ENCODE assay signal across 9 cellular contexts in genomic region chrX:2500091-2500680, GRCh38. TPM values are rescaled to one million over a fixed set of nuclear protein-coding genes. Genes with fewer than 3 reads are reported as not detected.
DNase-seq lines count a peak whose midpoint lies in the region; ATAC-seq, FAIRE-seq and TF ChIP-seq lines count a peak whose summit lies in the region.
"Had no signal": no experiment of that assay in that cellular context is flagged by ENCODE, and none has a peak within 500 bp of the region (broad histone marks: within the 10 kb centered on the region; RNA-seq: fewer than 3 reads in every experiment).

No MANE protein-coding gene starts in this region.

- peaks cover 0 to 17% (median 9%) of the 10 kb centered on the region in 4 experiments; a peak in 5 of 7 replicates for H3K4me1 ChIP-seq in H1 (replicated peaks in 1 of 4; ENCODE audit: control insufficient read depth in 3 of 4, insufficient read depth in 4 of 4, low read length in 3 of 4)
- peaks cover 13% of the 10 kb centered on the region for H3K4me1 ChIP-seq in mesodermal cell (ENCODE audit: control insufficient read depth, insufficient read depth, low read length, poor library complexity, severe bottlenecking)
- H3K4me1 ChIP-seq in urinary bladder (ENCODE audit: insufficient read depth): no peaks in the 10 kb centered on the region

- DNase-seq in T-helper 1 cell (no peak), SW480 (ENCODE audit: low spot score) (peak; percentile 7), H1 (ENCODE audit: low read depth in 1 of 2, low spot score in 2 of 2) (peak in 1 of 2 experiments; percentile 75), NCI-H1930 (lab: John Stamatoyannopoulos, UW) (no peak)

- peak overlapping the region; percentile 48 to 83 (median 68); a peak in 6 of 7 replicates for H3K9ac ChIP-seq in H1 (replicated peaks in 1 of 4; ENCODE audit: extremely low read depth in 1 of 4, low read depth in 3 of 4, low read length in 3 of 4)

- peak; percentile 36 for ATAC-seq in HG03039 (IDR thresholded peaks at IDR 0.05; ENCODE audit: unreplicated experiment)

- H2BK20ac ChIP-seq in H1 (ENCODE audit: low read length): no peak overlapping the region

- no peak overlapping the region for H2AFZ ChIP-seq in H1 (ENCODE audit: low read length)

- H3K56ac ChIP-seq in H1 (replicated peaks; ENCODE audit: insufficient read length, low read depth, low read length): no peak overlapping the region

- TF ChIP-seq CTCF in H1 (IDR thresholded peaks at IDR 0.05; ENCODE audit: control extremely low read depth in 1 of 3, insufficient read depth in 1 of 3, low read depth in 1 of 3, low read length in 3 of 3): no peak

- H3K4me1 Mint-ChIP-seq in T-helper 1 cell treated with Interleukin-12 subunit alpha and Interleukin-12 subunit beta and Interleukin-4 antibody, amounts not matched to agents 30 μg/mL and 1 μg/mL, for 36 hours (ENCODE audit: low read depth): peaks cover 27% of the 10 kb centered on the region

- TF ChIP-seq POLR2A in H1 (IDR thresholded peaks at IDR 0.05; ENCODE audit: control extremely low read depth in 1 of 2, low read depth in 2 of 2, low read length in 2 of 2): no peak; a peak in 1 of 3 replicates

- H2BK15ac ChIP-seq in H1 (ENCODE audit: low read length): no peak overlapping the region

- H2BK5ac ChIP-seq in H1 (ENCODE audit: low read depth, low read length): peak overlapping the region; percentile 44; the same call in 1 of the 2 replicates

- H3K36me3 ChIP-seq in H1 (ENCODE audit: control insufficient read depth in 2 of 4, insufficient read depth in 4 of 4, low read length in 3 of 4) (peaks cover 0 to 20% (median 0%) of the 10 kb centered on the region in 4 experiments; a peak in 2 of 8 replicates), mesodermal cell (ENCODE audit: control insufficient read depth, insufficient read depth, low read length) (peaks cover 25% of the 10 kb centered on the region), urinary bladder (ENCODE audit: insufficient read depth) (no peaks in the 10 kb centered on the region)

- H2AK5ac ChIP-seq in H1 (ENCODE audit: low read depth, low read length): no peak overlapping the region; the same call in 1 of the 2 replicates

- TF ChIP-seq EP300 in H1 (IDR thresholded peaks at IDR 0.05; ENCODE audit: borderline replicate concordance in 1 of 2, low read depth in 2 of 2, low read length in 2 of 2): no peak

- POLR2A ChIA-PET in H1 (lab: Charles Lee; ENCODE audit: partially characterized antibody): no interaction called here

- no peak overlapping the region for H3K23ac ChIP-seq in H1 (ENCODE audit: insufficient read length)

- H3K4me3 Mint-ChIP-seq in T-helper 1 cell treated with Interleukin-12 subunit alpha and Interleukin-12 subunit beta and Interleukin-4 antibody, amounts not matched to agents 30 μg/mL and 1 μg/mL, for 36 hours: peak overlapping the region; percentile 83

- H3K9me3 ChIP-seq in H1 (ENCODE audit: insufficient read depth in 2 of 2, low read depth in 1 of 2, low read length in 1 of 2) (no peaks in the 10 kb centered on the region), mesodermal cell (ENCODE audit: control insufficient read depth, low read length) (no peaks in the 10 kb centered on the region)

- CTCF ChIA-PET in H1 (lab: Charles Lee; ENCODE audit: partially characterized antibody): no interaction called here

- peak overlapping the region; percentile 73; the same call in 1 of the 2 replicates for H4K8ac ChIP-seq in H1 (ENCODE audit: extremely low read depth, insufficient read depth, low read length)

- H2BK120ac ChIP-seq in H1 (replicated peaks; ENCODE audit: low read depth, low read length): no peak overlapping the region

- H3K79me2 ChIP-seq in H1 (ENCODE audit: control insufficient read depth in 1 of 2, insufficient read depth in 2 of 2, low read length in 2 of 2): peaks cover 5 to 49% of the 10 kb centered on the region in 2 experiments; a peak in 3 of 4 replicates

- peak overlapping the region; percentile 28 for H4K5ac ChIP-seq in H1 (ENCODE audit: insufficient read length, low read depth, low read length)

- no peak overlapping the region; the same call in none of the 2 replicates for H3K18ac ChIP-seq in H1 (ENCODE audit: extremely low read depth, low read length)

- peaks cover 6% of the 10 kb centered on the region for H3K79me1 ChIP-seq in H1 (ENCODE audit: low read depth, low read length)

- peak overlapping the region; percentile 63 for H3K27ac Mint-ChIP-seq in T-helper 1 cell treated with Interleukin-12 subunit alpha and Interleukin-12 subunit beta and Interleukin-4 antibody, amounts not matched to agents 30 μg/mL and 1 μg/mL, for 36 hours

- H2BK12ac ChIP-seq in H1 (ENCODE audit: low read depth, low read length): no peak overlapping the region

- peak overlapping the region; percentile 60; the same call in 1 of the 2 replicates for H3K27ac ChIP-seq in H1 (ENCODE audit: low read depth, low read length)
- H3K27ac ChIP-seq in mesodermal cell (ENCODE audit: low read depth, low read length, severe bottlenecking): peak overlapping the region; percentile 78
- peak overlapping the region; percentile 87 for H3K27ac ChIP-seq in urinary bladder (ENCODE audit: low read depth)

- TF ChIP-seq RAD21 in H1 (IDR thresholded peaks at IDR 0.05 in 1 of 2, conservative IDR thresholded peaks at IDR 0.05 in 1 of 2; ENCODE audit: low read depth in 2 of 2, low read length in 2 of 2): peak; percentile 27 to 49

- peaks cover 2 to 5% of the 10 kb centered on the region in 2 experiments for H4K20me1 ChIP-seq in H1 (replicated peaks in 1 of 2; ENCODE audit: control insufficient read depth in 1 of 2, insufficient read depth in 2 of 2, low read length in 2 of 2)

- no peak overlapping the region for H3K14ac ChIP-seq in H1 (ENCODE audit: insufficient read length)

- H3K4me3 ChIP-seq in H1 (ENCODE audit: extremely low read depth in 1 of 4, insufficient read depth in 2 of 4, low read depth in 3 of 4, low read length in 4 of 4) (peak overlapping the region; percentile 71 to 96 (median 80)), mesodermal cell (ENCODE audit: extremely low read depth, insufficient read depth, low read length, poor library complexity, severe bottlenecking) (peak overlapping the region; percentile 75), urinary bladder (ENCODE audit: low read depth, low read length) (peak overlapping the region; percentile 98)

- H3K27me3 Mint-ChIP-seq in T-helper 1 cell treated with Interleukin-12 subunit alpha and Interleukin-12 subunit beta and Interleukin-4 antibody, amounts not matched to agents 30 μg/mL and 1 μg/mL, for 36 hours (ENCODE audit: low read depth): no peaks in the 10 kb centered on the region

- H4K91ac ChIP-seq in H1 (replicated peaks; ENCODE audit: insufficient read length, low read length): peak overlapping the region; percentile 88

- H3K27me3 ChIP-seq in H1 (replicated peaks in 1 of 4; ENCODE audit: control insufficient read depth in 3 of 4, extremely low read depth in 1 of 4, insufficient read depth in 3 of 4, low read length in 3 of 4): no peaks in the 10 kb centered on the region

- WGBS in H1 (ENCODE audit: extremely low coverage in 1 of 2, insufficient coverage in 1 of 2, insufficient read length in 1 of 2, insufficient replicate concordance in 2 of 2, low coverage in 1 of 2, low lambda C conversion rate in 2 of 2, missing lambda C conversion rate in 1 of 2), 2 experiments: 4% methylated on average over 20 of the region's 54 CpGs; no CpG with 5 or more reads in 1 of the 2 experiments
- 0 to 3% methylated on average over 10 to 23 of the region's 54 CpGs for WGBS in mesodermal cell (ENCODE audit: insufficient coverage in 2 of 2), 2 experiments
- WGBS in urinary bladder: under 1% methylated on average over 54 of the region's 54 CpGs

- H3K36me3 Mint-ChIP-seq in T-helper 1 cell treated with Interleukin-12 subunit alpha and Interleukin-12 subunit beta and Interleukin-4 antibody, amounts not matched to agents 30 μg/mL and 1 μg/mL, for 36 hours (ENCODE audit: low read depth): peaks cover 6% of the 10 kb centered on the region

- peak overlapping the region; percentile 53 to 77 for H3K4me2 ChIP-seq in H1 (ENCODE audit: insufficient read depth in 1 of 2, low read depth in 2 of 2, low read length in 2 of 2)

- no peak for FAIRE-seq in H1 (lab: Jason Lieb, UNC)
- FAIRE-seq: A204.1 had no signal

- peaks cover 4% of the 10 kb centered on the region; the same call in 1 of the 2 replicates for H3K23me2 ChIP-seq in H1 (ENCODE audit: low read depth, low read length)

- no peak overlapping the region for H3K4ac ChIP-seq in H1 (replicated peaks; ENCODE audit: insufficient read length, low read depth, low read length)

- H3K9me3 Mint-ChIP-seq in T-helper 1 cell treated with Interleukin-12 subunit alpha and Interleukin-12 subunit beta and Interleukin-4 antibody, amounts not matched to agents 30 μg/mL and 1 μg/mL, for 36 hours: no peaks in the 10 kb centered on the region

TF ChIP-seq in H1, 55 proteins besides CTCF, POLR2A, EP300 and RAD21 (continues in another document):
- TF ChIP-seq RBBP5 (IDR thresholded peaks at IDR 0.05; ENCODE audit: borderline replicate concordance, low read depth, low read length) (0 out of 2 replicates have a peak, but pooled peaks have one; percentile 27), KDM5A (IDR thresholded peaks at IDR 0.05; ENCODE audit: low read length) (no peak)

RNA-seq across cellular contexts. Expression of gene DHRSX, which starts 0.6 kb away (rescaled TPM):
- total RNA-seq in H1 (2021; fragmentation: NEBNext Ultra II Directional; extraction: Animal tissue kit (Norgen Biotek cat#: 25700)): 29.1 and 35.1 TPM in 2 replicates
- polyA plus RNA-seq in H1 (2011; rRNA removed): 43.4 and 46.8 TPM in 2 replicates
- polyA plus RNA-seq in H1 (2011; cell fraction: cytosol; rRNA removed): 36.5 TPM
- polyA plus RNA-seq in H1 (2011; cell fraction: nucleus; rRNA removed): 54.8 TPM
- 29.2 to 34.0 TPM (median 33.8 TPM) in 4 replicates for polyA plus RNA-seq in H1 (2012, experiment 1 of 2)
- 30.9 TPM for polyA plus RNA-seq in H1 (2012, experiment 2 of 2)
- 22.1 TPM for polyA plus RNA-seq in H1 (2013, experiment 1 of 2)
- 23.6 TPM for polyA plus RNA-seq in H1 (2013, experiment 2 of 2)
- 51.6 and 57.5 TPM in 2 replicates for polyA minus RNA-seq in H1 (2011; rRNA and poly(A)+ RNA removed)
- polyA minus RNA-seq in H1 (2011; cell fraction: cytosol; rRNA and poly(A)+ RNA removed): 15.0 TPM
- polyA minus RNA-seq in H1 (2011; cell fraction: nucleus; rRNA and poly(A)+ RNA removed): 45.8 TPM
- 40.0 TPM for polyA plus RNA-seq in mesodermal cell (2013, experiment 1 of 2)
- polyA plus RNA-seq in mesodermal cell (2013, experiment 2 of 2): 32.4 TPM
- 17.3 TPM for total RNA-seq in urinary bladder
- polyA plus RNA-seq in urinary bladder: 19.9 TPM

RNA-seq across cellular contexts. Expression of gene ZBED1, which starts 0.6 kb away (rescaled TPM):
- total RNA-seq in H1 (2021; fragmentation: NEBNext Ultra II Directional; extraction: Animal tissue kit (Norgen Biotek cat#: 25700)): 45.8 and 46.4 TPM in 2 replicates
- polyA plus RNA-seq in H1 (2011; rRNA removed) (28.5 and 41.4 TPM in 2 replicates), urinary bladder (28.2 TPM)
- polyA plus RNA-seq in H1 (2011; cell fraction: cytosol; rRNA removed): 33.4 TPM
- polyA plus RNA-seq in H1 (2011; cell fraction: nucleus; rRNA removed): 34.7 TPM
- 23.6 to 30.7 TPM (median 29.1 TPM) in 4 replicates for polyA plus RNA-seq in H1 (2012, experiment 1 of 2)
- 29.3 TPM for polyA plus RNA-seq in H1 (2012, experiment 2 of 2)
- polyA plus RNA-seq in H1 (2013, experiment 1 of 2): 19.5 TPM
- polyA plus RNA-seq in H1 (2013, experiment 2 of 2): 17.9 TPM
- 29.9 and 30.2 TPM in 2 replicates for polyA minus RNA-seq in H1 (2011; rRNA and poly(A)+ RNA removed)
- 40.1 TPM for polyA minus RNA-seq in H1 (2011; cell fraction: cytosol; rRNA and poly(A)+ RNA removed)
- 31.7 TPM for polyA minus RNA-seq in H1 (2011; cell fraction: nucleus; rRNA and poly(A)+ RNA removed)
- polyA plus RNA-seq in mesodermal cell (2013, experiment 1 of 2): 22.1 TPM
- 17.5 TPM for polyA plus RNA-seq in mesodermal cell (2013, experiment 2 of 2)
- 20.3 TPM for total RNA-seq in urinary bladder
